1 cellular context compared by ENCODE assay signal in the genomic region with DNA sequence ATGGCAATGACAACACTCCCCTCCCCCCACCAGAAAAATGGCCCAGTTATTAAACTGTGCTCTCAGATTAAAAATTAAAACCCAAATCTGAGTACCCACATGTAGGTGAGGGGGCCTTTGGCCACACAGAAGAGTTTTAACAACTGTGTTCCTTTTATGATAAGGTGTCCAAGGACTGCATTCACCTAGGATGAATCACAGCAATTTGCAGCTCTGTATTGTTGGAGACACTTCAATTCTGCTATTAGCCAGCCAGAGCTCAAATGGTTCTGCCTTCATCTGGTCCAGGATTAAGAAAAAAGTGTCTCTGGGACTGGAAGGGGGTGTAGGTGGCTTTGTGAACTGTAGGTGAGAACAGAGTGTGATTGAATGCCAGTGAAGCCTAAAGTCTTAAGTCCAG.
TF ChIP-seq lines count a peak whose summit lies in the region.

No MANE protein-coding gene starts in this region.

TF ChIP-seq in HepG2, 621 proteins besides CTCF, POLR2A, EP300 and RAD21 (continued from another document):
- TF ChIP-seq, protein P1, sequence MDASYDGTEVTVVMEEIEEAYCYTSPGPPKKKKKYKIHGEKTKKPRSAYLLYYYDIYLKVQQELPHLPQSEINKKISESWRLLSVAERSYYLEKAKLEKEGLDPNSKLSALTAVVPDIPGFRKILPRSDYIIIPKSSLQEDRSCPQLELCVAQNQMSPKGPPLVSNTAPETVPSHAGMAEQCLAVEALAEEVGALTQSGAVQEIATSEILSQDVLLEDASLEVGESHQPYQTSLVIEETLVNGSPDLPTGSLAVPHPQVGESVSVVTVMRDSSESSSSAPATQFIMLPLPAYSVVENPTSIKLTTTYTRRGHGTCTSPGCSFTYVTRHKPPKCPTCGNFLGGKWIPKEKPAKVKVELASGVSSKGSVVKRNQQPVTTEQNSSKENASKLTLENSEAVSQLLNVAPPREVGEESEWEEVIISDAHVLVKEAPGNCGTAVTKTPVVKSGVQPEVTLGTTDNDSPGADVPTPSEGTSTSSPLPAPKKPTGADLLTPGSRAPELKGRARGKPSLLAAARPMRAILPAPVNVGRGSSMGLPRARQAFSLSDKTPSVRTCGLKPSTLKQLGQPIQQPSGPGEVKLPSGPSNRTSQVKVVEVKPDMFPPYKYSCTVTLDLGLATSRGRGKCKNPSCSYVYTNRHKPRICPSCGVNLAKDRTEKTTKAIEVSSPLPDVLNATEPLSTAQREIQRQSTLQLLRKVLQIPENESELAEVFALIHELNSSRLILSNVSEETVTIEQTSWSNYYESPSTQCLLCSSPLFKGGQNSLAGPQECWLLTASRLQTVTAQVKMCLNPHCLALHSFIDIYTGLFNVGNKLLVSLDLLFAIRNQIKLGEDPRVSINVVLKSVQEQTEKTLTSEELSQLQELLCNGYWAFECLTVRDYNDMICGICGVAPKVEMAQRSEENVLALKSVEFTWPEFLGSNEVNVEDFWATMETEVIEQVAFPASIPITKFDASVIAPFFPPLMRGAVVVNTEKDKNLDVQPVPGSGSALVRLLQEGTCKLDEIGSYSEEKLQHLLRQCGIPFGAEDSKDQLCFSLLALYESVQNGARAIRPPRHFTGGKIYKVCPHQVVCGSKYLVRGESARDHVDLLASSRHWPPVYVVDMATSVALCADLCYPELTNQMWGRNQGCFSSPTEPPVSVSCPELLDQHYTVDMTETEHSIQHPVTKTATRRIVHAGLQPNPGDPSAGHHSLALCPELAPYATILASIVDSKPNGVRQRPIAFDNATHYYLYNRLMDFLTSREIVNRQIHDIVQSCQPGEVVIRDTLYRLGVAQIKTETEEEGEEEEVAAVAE (CRISPR knock-in tag; IDR thresholded peaks at IDR 0.05; ENCODE audit: borderline replicate concordance) = no peak
- TF ChIP-seq JDP2 (CRISPR knock-in tag; IDR thresholded peaks at IDR 0.05; ENCODE audit: borderline replicate concordance) (no peak), MYNN (CRISPR knock-in tag; IDR thresholded peaks at IDR 0.05; ENCODE audit: low read depth) (no peak), ZNF282 (IDR thresholded peaks at IDR 0.05; ENCODE audit: partially characterized antibody) (no peak), SMAD9 (CRISPR knock-in tag; IDR thresholded peaks at IDR 0.05) (no peak), ZNF44 (CRISPR knock-in tag; IDR thresholded peaks at IDR 0.05) (no peak), ZNF101 (CRISPR knock-in tag; IDR thresholded peaks at IDR 0.05; ENCODE audit: borderline replicate concordance, low read depth) (no peak), ZNF564 (CRISPR knock-in tag; IDR thresholded peaks at IDR 0.05) (no peak)
- TF ChIP-seq, protein P2, sequence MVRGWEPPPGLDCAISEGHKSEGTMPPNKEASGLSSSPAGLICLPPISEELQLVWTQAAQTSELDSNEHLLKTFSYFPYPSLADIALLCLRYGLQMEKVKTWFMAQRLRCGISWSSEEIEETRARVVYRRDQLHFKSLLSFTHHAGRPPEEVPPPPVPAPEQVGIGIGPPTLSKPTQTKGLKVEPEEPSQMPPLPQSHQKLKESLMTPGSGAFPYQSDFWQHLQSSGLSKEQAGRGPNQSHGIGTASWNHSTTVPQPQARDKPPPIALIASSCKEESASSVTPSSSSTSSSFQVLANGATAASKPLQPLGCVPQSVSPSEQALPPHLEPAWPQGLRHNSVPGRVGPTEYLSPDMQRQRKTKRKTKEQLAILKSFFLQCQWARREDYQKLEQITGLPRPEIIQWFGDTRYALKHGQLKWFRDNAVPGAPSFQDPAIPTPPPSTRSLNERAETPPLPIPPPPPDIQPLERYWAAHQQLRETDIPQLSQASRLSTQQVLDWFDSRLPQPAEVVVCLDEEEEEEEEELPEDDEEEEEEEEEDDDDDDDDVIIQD (CRISPR knock-in tag; IDR thresholded peaks at IDR 0.05; ENCODE audit: low read depth) = no peak
- TF ChIP-seq, protein P3, sequence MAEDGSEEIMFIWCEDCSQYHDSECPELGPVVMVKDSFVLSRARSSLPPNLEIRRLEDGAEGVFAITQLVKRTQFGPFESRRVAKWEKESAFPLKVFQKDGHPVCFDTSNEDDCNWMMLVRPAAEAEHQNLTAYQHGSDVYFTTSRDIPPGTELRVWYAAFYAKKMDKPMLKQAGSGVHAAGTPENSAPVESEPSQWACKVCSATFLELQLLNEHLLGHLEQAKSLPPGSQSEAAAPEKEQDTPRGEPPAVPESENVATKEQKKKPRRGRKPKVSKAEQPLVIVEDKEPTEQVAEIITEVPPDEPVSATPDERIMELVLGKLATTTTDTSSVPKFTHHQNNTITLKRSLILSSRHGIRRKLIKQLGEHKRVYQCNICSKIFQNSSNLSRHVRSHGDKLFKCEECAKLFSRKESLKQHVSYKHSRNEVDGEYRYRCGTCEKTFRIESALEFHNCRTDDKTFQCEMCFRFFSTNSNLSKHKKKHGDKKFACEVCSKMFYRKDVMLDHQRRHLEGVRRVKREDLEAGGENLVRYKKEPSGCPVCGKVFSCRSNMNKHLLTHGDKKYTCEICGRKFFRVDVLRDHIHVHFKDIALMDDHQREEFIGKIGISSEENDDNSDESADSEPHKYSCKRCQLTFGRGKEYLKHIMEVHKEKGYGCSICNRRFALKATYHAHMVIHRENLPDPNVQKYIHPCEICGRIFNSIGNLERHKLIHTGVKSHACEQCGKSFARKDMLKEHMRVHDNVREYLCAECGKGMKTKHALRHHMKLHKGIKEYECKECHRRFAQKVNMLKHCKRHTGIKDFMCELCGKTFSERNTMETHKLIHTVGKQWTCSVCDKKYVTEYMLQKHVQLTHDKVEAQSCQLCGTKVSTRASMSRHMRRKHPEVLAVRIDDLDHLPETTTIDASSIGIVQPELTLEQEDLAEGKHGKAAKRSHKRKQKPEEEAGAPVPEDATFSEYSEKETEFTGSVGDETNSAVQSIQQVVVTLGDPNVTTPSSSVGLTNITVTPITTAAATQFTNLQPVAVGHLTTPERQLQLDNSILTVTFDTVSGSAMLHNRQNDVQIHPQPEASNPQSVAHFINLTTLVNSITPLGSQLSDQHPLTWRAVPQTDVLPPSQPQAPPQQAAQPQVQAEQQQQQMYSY (CRISPR knock-in tag; IDR thresholded peaks at IDR 0.05) = no peak
TF ChIP-seq in HepG2: peak in this region for 0.
